In genomic region chr1:3012511-3013291, GRCh38 we compare ENCODE assay signal across 3 cellular contexts.
A peak's percentile ranks its signal among the peaks of the same experiment; 100 is the strongest.
TF ChIP-seq lines count a peak whose summit lies in the region.

No MANE protein-coding gene starts in this region.

TF ChIP-seq in SK-N-SH treated with all-trans-retinoic acid at 6 μM for 48 hours, 23 proteins besides CTCF, POLR2A, EP300 and RAD21:
- TF ChIP-seq SNAI2 (CRISPR knock-in tag; IDR thresholded peaks at IDR 0.05): no peak
- no peak for TF ChIP-seq GLIS3 (CRISPR knock-in tag; IDR thresholded peaks at IDR 0.05)
- TF ChIP-seq ZNF70 (CRISPR knock-in tag; IDR thresholded peaks at IDR 0.05): no peak
- no peak for TF ChIP-seq CSDC2 (CRISPR knock-in tag; IDR thresholded peaks at IDR 0.05)
- no peak for TF ChIP-seq ZFP30 (CRISPR knock-in tag; IDR thresholded peaks at IDR 0.05)
- TF ChIP-seq ISL1 (CRISPR knock-in tag; IDR thresholded peaks at IDR 0.05): no peak
- no peak for TF ChIP-seq ARNTL (CRISPR knock-in tag; IDR thresholded peaks at IDR 0.05; ENCODE audit: borderline replicate concordance, low read depth)
- TF ChIP-seq TCF4 (CRISPR knock-in tag; IDR thresholded peaks at IDR 0.05; ENCODE audit: borderline replicate concordance): no peak
- TF ChIP-seq PATZ1 (CRISPR knock-in tag; IDR thresholded peaks at IDR 0.05; ENCODE audit: borderline replicate concordance): no peak
TF ChIP-seq in SK-N-SH treated with all-trans-retinoic acid at 6 μM for 48 hours: peak in this region for 0.

TF ChIP-seq in K562, 482 proteins besides CTCF, POLR2A, EP300 and RAD21 (continues in another document):
- TF ChIP-seq, protein P1, sequence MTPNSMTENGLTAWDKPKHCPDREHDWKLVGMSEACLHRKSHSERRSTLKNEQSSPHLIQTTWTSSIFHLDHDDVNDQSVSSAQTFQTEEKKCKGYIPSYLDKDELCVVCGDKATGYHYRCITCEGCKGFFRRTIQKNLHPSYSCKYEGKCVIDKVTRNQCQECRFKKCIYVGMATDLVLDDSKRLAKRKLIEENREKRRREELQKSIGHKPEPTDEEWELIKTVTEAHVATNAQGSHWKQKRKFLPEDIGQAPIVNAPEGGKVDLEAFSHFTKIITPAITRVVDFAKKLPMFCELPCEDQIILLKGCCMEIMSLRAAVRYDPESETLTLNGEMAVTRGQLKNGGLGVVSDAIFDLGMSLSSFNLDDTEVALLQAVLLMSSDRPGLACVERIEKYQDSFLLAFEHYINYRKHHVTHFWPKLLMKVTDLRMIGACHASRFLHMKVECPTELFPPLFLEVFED (CRISPR knock-in tag; conservative IDR thresholded peaks at IDR 0.05): no peak
- TF ChIP-seq ZFP30 (CRISPR knock-in tag; IDR thresholded peaks at IDR 0.05; ENCODE audit: borderline replicate concordance) (no peak), SRSF7 (optimal IDR thresholded peaks at IDR 0.05; ENCODE audit: low read depth, low read length) (no peak), DPF2 (IDR thresholded peaks at IDR 0.05) (no peak), HEY1 (CRISPR knock-in tag; IDR thresholded peaks at IDR 0.05; ENCODE audit: borderline replicate concordance) (no peak), TAL1 (IDR thresholded peaks at IDR 0.05) (no peak), POU5F1 (IDR thresholded peaks at IDR 0.05; ENCODE audit: borderline replicate concordance, low read depth, low read length, partially characterized antibody) (no peak), HDAC1 (IDR thresholded peaks at IDR 0.05) (no peak), SRSF9 (IDR thresholded peaks at IDR 0.05; ENCODE audit: borderline replicate concordance, low read depth, low read length) (no peak), PTBP1 (IDR thresholded peaks at IDR 0.05; ENCODE audit: low read depth, low read length) (no peak), CHD1 (IDR thresholded peaks at IDR 0.05; ENCODE audit: low read length) (no peak), RBM14 (IDR thresholded peaks at IDR 0.05; ENCODE audit: borderline replicate concordance, insufficient read depth, low read depth, low read length) (no peak), U2AF1 (optimal IDR thresholded peaks at IDR 0.05; ENCODE audit: low read depth, low read length) (no peak), CC2D1A (IDR thresholded peaks at IDR 0.05) (no peak), SPI1 (IDR thresholded peaks at IDR 0.05; ENCODE audit: borderline replicate concordance, low read depth, low read length) (peak; percentile 33; the same call in 1 of the 2 replicates), VEZF1 (CRISPR knock-in tag; IDR thresholded peaks at IDR 0.05) (peak; percentile 74), MAZ (CRISPR knock-in tag; conservative IDR thresholded peaks at IDR 0.05 in 1 of 2, IDR thresholded peaks at IDR 0.05 in 1 of 2) (peak in 1 of 2 experiments; percentile 39; a peak in 1 of 4 replicates), MAFG (tag; conservative IDR thresholded peaks at IDR 0.05) (no peak), RBM39 (optimal IDR thresholded peaks at IDR 0.05; ENCODE audit: low read depth, low read length) (no peak), FOXA3 (CRISPR knock-in tag; conservative IDR thresholded peaks at IDR 0.05 in 1 of 2, IDR thresholded peaks at IDR 0.05 in 1 of 2) (no peak), NFIC (IDR thresholded peaks at IDR 0.05) (no peak), SNIP1 (IDR thresholded peaks at IDR 0.05; ENCODE audit: low read depth) (no peak), SIN3B (IDR thresholded peaks at IDR 0.05; ENCODE audit: low read depth) (no peak), ZNF79 (CRISPR knock-in tag; IDR thresholded peaks at IDR 0.05; ENCODE audit: low read depth) (no peak), SMAD1 (IDR thresholded peaks at IDR 0.05; ENCODE audit: low read depth, low read length, partially characterized antibody) (no peak), STAG1 (CRISPR knock-in tag; IDR thresholded peaks at IDR 0.05; ENCODE audit: borderline replicate concordance) (peak; percentile 31; the same call in 1 of the 2 replicates), SMC3 (conservative IDR thresholded peaks at IDR 0.05; ENCODE audit: insufficient read depth, low read depth, low read length) (peak; percentile 65)
- TF ChIP-seq, protein P2, sequence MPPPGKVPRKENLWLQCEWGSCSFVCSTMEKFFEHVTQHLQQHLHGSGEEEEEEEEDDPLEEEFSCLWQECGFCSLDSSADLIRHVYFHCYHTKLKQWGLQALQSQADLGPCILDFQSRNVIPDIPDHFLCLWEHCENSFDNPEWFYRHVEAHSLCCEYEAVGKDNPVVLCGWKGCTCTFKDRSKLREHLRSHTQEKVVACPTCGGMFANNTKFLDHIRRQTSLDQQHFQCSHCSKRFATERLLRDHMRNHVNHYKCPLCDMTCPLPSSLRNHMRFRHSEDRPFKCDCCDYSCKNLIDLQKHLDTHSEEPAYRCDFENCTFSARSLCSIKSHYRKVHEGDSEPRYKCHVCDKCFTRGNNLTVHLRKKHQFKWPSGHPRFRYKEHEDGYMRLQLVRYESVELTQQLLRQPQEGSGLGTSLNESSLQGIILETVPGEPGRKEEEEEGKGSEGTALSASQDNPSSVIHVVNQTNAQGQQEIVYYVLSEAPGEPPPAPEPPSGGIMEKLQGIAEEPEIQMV (tag; conservative IDR thresholded peaks at IDR 0.05; ENCODE audit: low read depth): no peak
- TF ChIP-seq, protein P3, sequence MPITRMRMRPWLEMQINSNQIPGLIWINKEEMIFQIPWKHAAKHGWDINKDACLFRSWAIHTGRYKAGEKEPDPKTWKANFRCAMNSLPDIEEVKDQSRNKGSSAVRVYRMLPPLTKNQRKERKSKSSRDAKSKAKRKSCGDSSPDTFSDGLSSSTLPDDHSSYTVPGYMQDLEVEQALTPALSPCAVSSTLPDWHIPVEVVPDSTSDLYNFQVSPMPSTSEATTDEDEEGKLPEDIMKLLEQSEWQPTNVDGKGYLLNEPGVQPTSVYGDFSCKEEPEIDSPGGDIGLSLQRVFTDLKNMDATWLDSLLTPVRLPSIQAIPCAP (CRISPR knock-in tag; IDR thresholded peaks at IDR 0.05; ENCODE audit: borderline replicate concordance): no peak
- TF ChIP-seq, protein P4, sequence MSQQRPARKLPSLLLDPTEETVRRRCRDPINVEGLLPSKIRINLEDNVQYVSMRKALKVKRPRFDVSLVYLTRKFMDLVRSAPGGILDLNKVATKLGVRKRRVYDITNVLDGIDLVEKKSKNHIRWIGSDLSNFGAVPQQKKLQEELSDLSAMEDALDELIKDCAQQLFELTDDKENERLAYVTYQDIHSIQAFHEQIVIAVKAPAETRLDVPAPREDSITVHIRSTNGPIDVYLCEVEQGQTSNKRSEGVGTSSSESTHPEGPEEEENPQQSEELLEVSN (IDR thresholded peaks at IDR 0.05; ENCODE audit: borderline replicate concordance in 1 of 2, extremely low read depth in 1 of 2, insufficient read depth in 1 of 2, insufficient read length in 1 of 2, low read depth in 1 of 2, low read length in 1 of 2, poor library complexity in 1 of 2, severe bottlenecking in 1 of 2): peak in 1 of 2 experiments; percentile 14

TF ChIP-seq in HepG2, 621 proteins besides CTCF, POLR2A, EP300 and RAD21:
- TF ChIP-seq KMT2A (CRISPR knock-in tag; IDR thresholded peaks at IDR 0.05): no peak
- no peak for TF ChIP-seq PAF1 (CRISPR knock-in tag; IDR thresholded peaks at IDR 0.05)
- TF ChIP-seq KDM2A (CRISPR knock-in tag; IDR thresholded peaks at IDR 0.05; ENCODE audit: borderline replicate concordance, low read depth): peak; percentile 28; the same call in 1 of the 2 replicates
- TF ChIP-seq, protein P5, sequence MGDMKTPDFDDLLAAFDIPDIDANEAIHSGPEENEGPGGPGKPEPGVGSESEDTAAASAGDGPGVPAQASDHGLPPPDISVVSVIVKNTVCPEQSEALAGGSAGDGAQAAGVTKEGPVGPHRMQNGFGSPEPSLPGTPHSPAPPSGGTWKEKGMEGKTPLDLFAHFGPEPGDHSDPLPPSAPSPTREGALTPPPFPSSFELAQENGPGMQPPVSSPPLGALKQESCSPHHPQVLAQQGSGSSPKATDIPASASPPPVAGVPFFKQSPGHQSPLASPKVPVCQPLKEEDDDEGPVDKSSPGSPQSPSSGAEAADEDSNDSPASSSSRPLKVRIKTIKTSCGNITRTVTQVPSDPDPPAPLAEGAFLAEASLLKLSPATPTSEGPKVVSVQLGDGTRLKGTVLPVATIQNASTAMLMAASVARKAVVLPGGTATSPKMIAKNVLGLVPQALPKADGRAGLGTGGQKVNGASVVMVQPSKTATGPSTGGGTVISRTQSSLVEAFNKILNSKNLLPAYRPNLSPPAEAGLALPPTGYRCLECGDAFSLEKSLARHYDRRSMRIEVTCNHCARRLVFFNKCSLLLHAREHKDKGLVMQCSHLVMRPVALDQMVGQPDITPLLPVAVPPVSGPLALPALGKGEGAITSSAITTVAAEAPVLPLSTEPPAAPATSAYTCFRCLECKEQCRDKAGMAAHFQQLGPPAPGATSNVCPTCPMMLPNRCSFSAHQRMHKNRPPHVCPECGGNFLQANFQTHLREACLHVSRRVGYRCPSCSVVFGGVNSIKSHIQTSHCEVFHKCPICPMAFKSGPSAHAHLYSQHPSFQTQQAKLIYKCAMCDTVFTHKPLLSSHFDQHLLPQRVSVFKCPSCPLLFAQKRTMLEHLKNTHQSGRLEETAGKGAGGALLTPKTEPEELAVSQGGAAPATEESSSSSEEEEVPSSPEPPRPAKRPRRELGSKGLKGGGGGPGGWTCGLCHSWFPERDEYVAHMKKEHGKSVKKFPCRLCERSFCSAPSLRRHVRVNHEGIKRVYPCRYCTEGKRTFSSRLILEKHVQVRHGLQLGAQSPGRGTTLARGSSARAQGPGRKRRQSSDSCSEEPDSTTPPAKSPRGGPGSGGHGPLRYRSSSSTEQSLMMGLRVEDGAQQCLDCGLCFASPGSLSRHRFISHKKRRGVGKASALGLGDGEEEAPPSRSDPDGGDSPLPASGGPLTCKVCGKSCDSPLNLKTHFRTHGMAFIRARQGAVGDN (CRISPR knock-in tag; IDR thresholded peaks at IDR 0.05): peak; percentile 27; the same call in 1 of the 2 replicates
- no peak for TF ChIP-seq NFYC (CRISPR knock-in tag; IDR thresholded peaks at IDR 0.05)
- TF ChIP-seq ZNF781 (CRISPR knock-in tag; IDR thresholded peaks at IDR 0.05; ENCODE audit: borderline replicate concordance, not compliant biosample characterization): no peak
- peak; percentile 74 for TF ChIP-seq PATZ1 (CRISPR knock-in tag; IDR thresholded peaks at IDR 0.05)
- TF ChIP-seq SPEN (CRISPR knock-in tag; IDR thresholded peaks at IDR 0.05; ENCODE audit: low read depth): 0 out of 2 replicates have a peak, but pooled peaks have one; percentile 28
- TF ChIP-seq ZNF235 (CRISPR knock-in tag; IDR thresholded peaks at IDR 0.05; ENCODE audit: borderline replicate concordance): no peak
- TF ChIP-seq EED (CRISPR knock-in tag; IDR thresholded peaks at IDR 0.05): 0 out of 2 replicates have a peak, but pooled peaks have one; percentile 35
- TF ChIP-seq SALL1 (CRISPR knock-in tag; IDR thresholded peaks at IDR 0.05): 0 out of 2 replicates have a peak, but pooled peaks have one; percentile 13
- peak; percentile 83 for TF ChIP-seq STAG1 (CRISPR knock-in tag; IDR thresholded peaks at IDR 0.05)
- TF ChIP-seq DPF2 (CRISPR knock-in tag; IDR thresholded peaks at IDR 0.05; ENCODE audit: borderline replicate concordance, low read depth): no peak
